ENCODE assay signal across 22 cellular contexts in genomic region chr1:230074270-230074669, GRCh38. TPM values are rescaled to one million over a fixed set of nuclear protein-coding genes. Genes with fewer than 3 reads are reported as not detected.
DNase-seq lines count a peak whose midpoint lies in the region; ATAC-seq and TF ChIP-seq lines count a peak whose summit lies in the region.
"Had no signal": no experiment of that assay in that cellular context is flagged by ENCODE, and none has a peak within 500 bp of the region (broad histone marks: within the 10 kb centered on the region; RNA-seq: fewer than 3 reads in every experiment).

No MANE protein-coding gene starts in this region.

- TF ChIP-seq CTCF in RWPE2 (IDR thresholded peaks at IDR 0.05; ENCODE audit: poor library complexity, severe bottlenecking) (no peak), fibroblast of pulmonary artery (IDR thresholded peaks at IDR 0.05; ENCODE audit: low read length, missing control alignments) (peak; percentile 12)
- TF ChIP-seq CTCF in CD4-positive, alpha-beta T cell (IDR thresholded peaks at IDR 0.05) = no peak

- H3K79me1 ChIP-seq in trophoblast cell (ENCODE audit: low read length) = peaks cover 4% of the 10 kb centered on the region

- H3K4me1 Mint-ChIP-seq in activated T-cell treated with anti-CD3 and anti-CD28 coated beads, Interleukin-2, amount 50 U/mL, for 24 hours (ENCODE audit: low read depth) = peaks cover 81% of the 10 kb centered on the region
- peaks cover 48% of the 10 kb centered on the region for H3K4me1 Mint-ChIP-seq in activated T-cell treated with anti-CD3 and anti-CD28 coated beads, Interleukin-2, amount 50 U/mL, for 4 hours (ENCODE audit: low read depth)
- peaks cover 49% of the 10 kb centered on the region for H3K4me1 Mint-ChIP-seq in CD4-positive, alpha-beta T cell (ENCODE audit: low read depth)

- H4K91ac ChIP-seq in trophoblast cell (ENCODE audit: low read depth, low read length) = no peak overlapping the region

- H3K4ac ChIP-seq in trophoblast cell (ENCODE audit: low read depth, low read length) = no peak overlapping the region

- peaks cover 21% of the 10 kb centered on the region for H3K4me1 ChIP-seq in RWPE2 (ENCODE audit: insufficient read depth, poor library complexity, severe bottlenecking)
- peaks cover 5 to 31% (median 30%) of the 10 kb centered on the region in 5 donors for H3K4me1 ChIP-seq in subcutaneous abdominal adipose tissue (ENCODE audit: control insufficient read depth in 5 of 5, insufficient read depth in 5 of 5, low read length in 5 of 5)
- H3K4me1 ChIP-seq in trophoblast cell (ENCODE audit: control insufficient read depth in 1 of 2, insufficient read depth in 2 of 2, low read length in 2 of 2) = peaks cover 9 to 14% of the 10 kb centered on the region in 2 experiments
- H3K4me1 ChIP-seq: colonic mucosa had no signal

- no peak overlapping the region for H2BK120ac ChIP-seq in trophoblast cell (ENCODE audit: insufficient read depth, low read length, poor library complexity)

- POLR2A ChIA-PET in CD4-positive, alpha-beta T cell (lab: Charles Lee) = no interaction called here

- H2BK12ac ChIP-seq in trophoblast cell (ENCODE audit: low read length) = no peak overlapping the region

- CTCF ChIA-PET in CD4-positive, alpha-beta T cell (lab: Charles Lee) = no interaction called here

- intact Hi-C loops in CD4-positive, alpha-beta T cell (cut with DNase I, micrococcal nuclease) = no loop called here

- H3K23ac ChIP-seq in trophoblast cell (ENCODE audit: low read length) = no peak overlapping the region

- no peaks in the 10 kb centered on the region for H3K9me3 Mint-ChIP-seq in activated T-cell treated with anti-CD3 and anti-CD28 coated beads, Interleukin-2, amount 50 U/mL, for 24 hours
- H3K9me3 Mint-ChIP-seq in activated T-cell treated with anti-CD3 and anti-CD28 coated beads, Interleukin-2, amount 50 U/mL, for 4 hours = no peaks in the 10 kb centered on the region
- no peaks in the 10 kb centered on the region for H3K9me3 Mint-ChIP-seq in CD4-positive, alpha-beta T cell
- H3K9me3 Mint-ChIP-seq: activated naive CD4-positive, alpha-beta T cell treated with anti-CD3 and anti-CD28 coated beads for 36 hours; CD4-positive, alpha-beta memory T cell; stimulated activated naive CD8-positive, alpha-beta T cell treated with anti-CD3 and anti-CD28 coated beads, Interleukin-15, Interleukin-2, amounts not matched to agents 100 ng/mL and 50 ng/mL, for 24 hours had no signal

- DNase-seq in activated T-cell treated with anti-CD3 and anti-CD28 coated beads, Interleukin-2, amount 50 U/mL, for 24 hours = no peak
- DNase-seq in activated T-cell treated with anti-CD3 and anti-CD28 coated beads, Interleukin-2, amount 50 U/mL, for 4 hours = no peak
- DNase-seq in RWPE2 (ENCODE audit: low spot score) = no peak
- no peak for DNase-seq in fibroblast of pulmonary artery (ENCODE audit: low read depth)
- DNase-seq in CD4-positive, alpha-beta T cell = no peak
- no peak for DNase-seq in trophoblast cell
- DNase-seq in NCI-H2029 (lab: John Stamatoyannopoulos, UW) = no peak
- DNase-seq: activated CD4-positive, alpha-beta T cell treated with anti-CD3 and anti-CD28 coated beads, Interleukin-2, amount 50 U/mL, for 4 hours; activated naive CD4-positive, alpha-beta T cell treated with anti-CD3 and anti-CD28 coated beads for 36 hours; activated T-cell treated with anti-CD3 and anti-CD28 coated beads for 4 hours; CD4-positive, alpha-beta memory T cell; colonic mucosa; DMS79; KG1; NCI-H1092 treated with DMSO at 0.1 percent for 48 hours; NCI-H510A treated with DMSO at 0.1 percent for 48 hours; T-helper 1 cell had no signal

- no peak overlapping the region for H3K18ac ChIP-seq in trophoblast cell (ENCODE audit: low read length)

- H4K8ac ChIP-seq in trophoblast cell (ENCODE audit: low read depth, low read length) = no peak overlapping the region

- H3K79me2 ChIP-seq in trophoblast cell (ENCODE audit: control insufficient read depth, insufficient read depth, low read length, poor library complexity) = peaks cover 13% of the 10 kb centered on the region

- H2BK5ac ChIP-seq in trophoblast cell (ENCODE audit: low read depth, low read length, poor library complexity) = no peak overlapping the region

- H3K4me3 ChIP-seq in RWPE2 (ENCODE audit: severe bottlenecking) = no peak overlapping the region
- H3K4me3 ChIP-seq in fibroblast of pulmonary artery (replicated peaks; ENCODE audit: low read depth, low read length) = no peak overlapping the region
- no peak overlapping the region for H3K4me3 ChIP-seq in subcutaneous abdominal adipose tissue (ENCODE audit: low read depth in 1 of 5, low read length in 5 of 5)
- H3K4me3 ChIP-seq in trophoblast cell (ENCODE audit: low read depth, low read length) = no peak overlapping the region
- H3K4me3 ChIP-seq: colonic mucosa had no signal

- H2AFZ ChIP-seq in trophoblast cell (ENCODE audit: insufficient read depth, low read length, poor library complexity) = no peak overlapping the region

- H3K9me3 ChIP-seq in RWPE2 (ENCODE audit: severe bottlenecking) (no peaks in the 10 kb centered on the region), subcutaneous abdominal adipose tissue (ENCODE audit: control insufficient read depth in 5 of 5, low read length in 5 of 5) (no peaks in the 10 kb centered on the region), trophoblast cell (ENCODE audit: insufficient read depth, low read depth, low read length) (peaks cover 1% of the 10 kb centered on the region)
- H3K9me3 ChIP-seq in CD4-positive, alpha-beta T cell (ENCODE audit: control insufficient read depth, low read length) = no peaks in the 10 kb centered on the region
- H3K9me3 ChIP-seq: colonic mucosa, neutrophil had no signal

- ATAC-seq in activated T-cell treated with anti-CD3 and anti-CD28 coated beads, Interleukin-2, amount 50 U/mL, for 4 hours = no peak
- ATAC-seq in RWPE2 (ENCODE audit: low read depth) = no peak
- ATAC-seq in CD4-positive, alpha-beta T cell (ENCODE audit: poor library complexity) = no peak
- ATAC-seq: Right ventricle myocardium inferior had no signal

- H3K4me3 Mint-ChIP-seq in activated T-cell treated with anti-CD3 and anti-CD28 coated beads, Interleukin-2, amount 50 U/mL, for 24 hours = no peak overlapping the region
- no peak overlapping the region for H3K4me3 Mint-ChIP-seq in activated T-cell treated with anti-CD3 and anti-CD28 coated beads, Interleukin-2, amount 50 U/mL, for 4 hours
- H3K4me3 Mint-ChIP-seq in CD4-positive, alpha-beta T cell = no peak overlapping the region
- H3K4me3 Mint-ChIP-seq: activated naive CD4-positive, alpha-beta T cell treated with anti-CD3 and anti-CD28 coated beads for 36 hours; CD4-positive, alpha-beta memory T cell; stimulated activated naive CD8-positive, alpha-beta T cell treated with anti-CD3 and anti-CD28 coated beads, Interleukin-15, Interleukin-2, amounts not matched to agents 100 ng/mL and 50 ng/mL, for 24 hours had no signal

- H3K27me3 Mint-ChIP-seq in activated T-cell treated with anti-CD3 and anti-CD28 coated beads, Interleukin-2, amount 50 U/mL, for 24 hours = no peaks in the 10 kb centered on the region
- no peaks in the 10 kb centered on the region for H3K27me3 Mint-ChIP-seq in activated T-cell treated with anti-CD3 and anti-CD28 coated beads, Interleukin-2, amount 50 U/mL, for 4 hours (ENCODE audit: low read depth)
- H3K27me3 Mint-ChIP-seq in CD4-positive, alpha-beta T cell = no peaks in the 10 kb centered on the region
- H3K27me3 Mint-ChIP-seq: CD4-positive, alpha-beta memory T cell; stimulated activated naive CD8-positive, alpha-beta T cell treated with anti-CD3 and anti-CD28 coated beads, Interleukin-15, Interleukin-2, amounts not matched to agents 100 ng/mL and 50 ng/mL, for 24 hours had no signal

- H3K36me3 ChIP-seq in RWPE2 (ENCODE audit: low read depth) (no peaks in the 10 kb centered on the region), subcutaneous abdominal adipose tissue (ENCODE audit: control insufficient read depth in 5 of 5, insufficient read depth in 5 of 5, low read length in 5 of 5) (peaks cover 0 to 3% (median 0%) of the 10 kb centered on the region in 5 donors), trophoblast cell (ENCODE audit: control insufficient read depth in 1 of 2, insufficient read depth in 2 of 2, low read length in 2 of 2) (peaks cover 0 to 8% of the 10 kb centered on the region in 2 experiments)
- H3K36me3 ChIP-seq: colonic mucosa, neutrophil had no signal

- H4K12ac ChIP-seq in trophoblast cell (ENCODE audit: low read depth, low read length) = no peak overlapping the region

- H3K4me2 ChIP-seq in trophoblast cell (ENCODE audit: low read length) = no peak overlapping the region

- peaks cover 41% of the 10 kb centered on the region for H3K36me3 Mint-ChIP-seq in activated T-cell treated with anti-CD3 and anti-CD28 coated beads, Interleukin-2, amount 50 U/mL, for 24 hours (ENCODE audit: low read depth)
- H3K36me3 Mint-ChIP-seq in activated T-cell treated with anti-CD3 and anti-CD28 coated beads, Interleukin-2, amount 50 U/mL, for 4 hours (ENCODE audit: insufficient read depth) = peaks cover 11% of the 10 kb centered on the region
- peaks cover 6% of the 10 kb centered on the region for H3K36me3 Mint-ChIP-seq in CD4-positive, alpha-beta T cell (ENCODE audit: low read depth)

- H3K27ac ChIP-seq in RWPE2 (ENCODE audit: poor library complexity, severe bottlenecking) = peak overlapping the region; percentile 26
- H3K27ac ChIP-seq in subcutaneous abdominal adipose tissue (ENCODE audit: low read depth, low read length) = peak overlapping the region; percentile 37
- no peak overlapping the region for H3K27ac ChIP-seq in CD4-positive, alpha-beta T cell (ENCODE audit: low read depth, low read length)
- H3K27ac ChIP-seq in trophoblast cell (ENCODE audit: low read depth, low read length) = no peak overlapping the region
- H3K27ac ChIP-seq: colonic mucosa, neutrophil, VCaP had no signal

- no peak overlapping the region for H2AK5ac ChIP-seq in trophoblast cell (ENCODE audit: low read length)

- H3K27me3 ChIP-seq in RWPE2 (ENCODE audit: insufficient read depth, poor library complexity, severe bottlenecking) (no peaks in the 10 kb centered on the region), subcutaneous abdominal adipose tissue (ENCODE audit: control insufficient read depth in 5 of 5, insufficient read depth in 4 of 5, low read length in 5 of 5) (no peaks in the 10 kb centered on the region), trophoblast cell (ENCODE audit: insufficient read depth, low read length) (no peaks in the 10 kb centered on the region)
- H3K27me3 ChIP-seq in CD4-positive, alpha-beta T cell (ENCODE audit: control insufficient read depth, insufficient read depth, low read length) = no peaks in the 10 kb centered on the region
- H3K27me3 ChIP-seq: colonic mucosa, neutrophil had no signal

- H3K9ac ChIP-seq in subcutaneous abdominal adipose tissue (ENCODE audit: low read length in 5 of 5) = no peak overlapping the region
- no peak overlapping the region for H3K9ac ChIP-seq in trophoblast cell (ENCODE audit: low read length)

- peak overlapping the region; percentile 16 for H3K27ac Mint-ChIP-seq in activated T-cell treated with anti-CD3 and anti-CD28 coated beads, Interleukin-2, amount 50 U/mL, for 24 hours
- no peak overlapping the region for H3K27ac Mint-ChIP-seq in CD4-positive, alpha-beta T cell
- H3K27ac Mint-ChIP-seq: activated naive CD4-positive, alpha-beta T cell treated with anti-CD3 and anti-CD28 coated beads for 36 hours; stimulated activated naive CD8-positive, alpha-beta T cell treated with anti-CD3 and anti-CD28 coated beads, Interleukin-15, Interleukin-2, amounts not matched to agents 100 ng/mL and 50 ng/mL, for 24 hours had no signal

- no peak overlapping the region for H3K14ac ChIP-seq in trophoblast cell (ENCODE audit: low read length)

- no CpG with 5 or more reads among the region's 4 CpGs for WGBS in trophoblast cell (ENCODE audit: extremely low coverage, insufficient coverage, insufficient read length)

RNA-seq across cellular contexts. Expression of gene GALNT2, which starts 7.2 kb away (rescaled TPM):
- total RNA-seq in activated T-cell treated with anti-CD3 and anti-CD28 coated beads, Interleukin-2, amount 50 U/mL, for 4 hours = 100 to 1,000 TPM in 1 of 3 donors, 10 to 100 TPM in 2; 83.9 to 101 (median 89.1) TPM
- 10 to 100 TPM; 11.0 to 11.4 TPM for total RNA-seq in CD4-positive, alpha-beta T cell
- polyA plus RNA-seq in trophoblast cell (2013) = 156 and 169 TPM in 2 replicates

Comparison
In these comparisons a context has a peak if more than half of its experiments do, and no peak if none do; other contexts are left out.
1. H3K27ac ChIP-seq: peak in RWPE2 (single experiment) and subcutaneous abdominal adipose tissue (single experiment); none in CD4-positive, alpha-beta T cell (single experiment) and trophoblast cell (single experiment).
2. RNA of gene GALNT2, which starts 7.2 kb away (total RNA-seq): 83.9 to 101 TPM in activated T-cell treated with anti-CD3 and anti-CD28 coated beads, Interleukin-2, amount 50 U/mL, for 4 hours; 11.0 to 11.4 TPM in CD4-positive, alpha-beta T cell; every median in the first group is over 4 times any median in the second.